ENCODE assay signal across 9 cellular contexts in genomic region chr16:12816791-12817214, GRCh38. TPM values are rescaled to one million over a fixed set of nuclear protein-coding genes. Genes with fewer than 3 reads are reported as not detected.
DNase-seq lines count a peak whose midpoint lies in the region; ATAC-seq and TF ChIP-seq lines count a peak whose summit lies in the region.
"Not testable (repeated sequence)": the region's sequence is repeated elsewhere in the genome, so short reads cannot be mapped to it uniquely, and the experiment has no call there.
"Had no signal": no experiment of that assay in that cellular context is flagged by ENCODE, and none has a peak within 500 bp of the region (broad histone marks: within the 10 kb centered on the region; RNA-seq: fewer than 3 reads in every experiment).

No MANE protein-coding gene starts in this region.

- H2BK20ac ChIP-seq in IMR-90 (ENCODE audit: low read depth, low read length), result not testable (repeated sequence)

- not testable (repeated sequence) for BruUV-seq in IMR-90 (replicated peaks; lab: Mats Ljungman, UMichigan); PC-9 (replicated peaks; lab: Mats Ljungman, UMichigan)

- H2AK9ac ChIP-seq in IMR-90 (replicated peaks; ENCODE audit: low read depth, low read length, poor library complexity), result not testable (repeated sequence)

- H3K14ac ChIP-seq in IMR-90 (replicated peaks; ENCODE audit: low read depth, low read length), result not testable (repeated sequence)

- not testable (repeated sequence) for H3K9ac ChIP-seq in IMR-90 (ENCODE audit: low read depth, low read length)

- WGBS in IMR-90 (ENCODE audit: extremely low coverage in 2 of 2, insufficient read length in 1 of 2), 2 experiments, result no CpG with 5 or more reads among the region's 4 CpGs
- 24 to 33% methylated on average over 4 of the region's 4 CpGs for WGBS in upper lobe of left lung, 2 donors

- TF ChIP-seq POLR2A in IMR-90 (IDR thresholded peaks at IDR 0.05; ENCODE audit: low read depth, low read length); upper lobe of left lung (IDR thresholded peaks at IDR 0.05): not testable (repeated sequence)

- not testable (repeated sequence) for H4K91ac ChIP-seq in IMR-90 (ENCODE audit: insufficient read depth, low read depth, low read length)

- not testable (repeated sequence) for H3K4me3 ChIP-seq in IMR-90 (ENCODE audit: insufficient read depth, low read depth, low read length); PC-9; choroid plexus epithelial cell (ENCODE audit: low read depth, low read length); lower lobe of right lung; upper lobe of left lung

- not testable (repeated sequence) for H4K20me1 ChIP-seq in IMR-90 (ENCODE audit: insufficient read depth, low read length); PC-9 (ENCODE audit: insufficient read depth)

- dilution Hi-C loops in IMR-90 (cut with HindIII; ENCODE audit: low sequenced_read_pairs, unreplicated experiment), result not testable (repeated sequence)

- not testable (repeated sequence) for H3K18ac ChIP-seq in IMR-90 (ENCODE audit: low read depth, low read length)

- H3K36me3 ChIP-seq in IMR-90 (ENCODE audit: control insufficient read depth, insufficient read depth, low read length); PC-9 (ENCODE audit: low read depth); lower lobe of right lung; upper lobe of left lung: not testable (repeated sequence)

- H3K27me3 ChIP-seq in IMR-90 (ENCODE audit: control insufficient read depth, insufficient read depth, low read length); PC-9 (ENCODE audit: insufficient read depth, low read depth); lower lobe of right lung (ENCODE audit: low read depth); upper lobe of left lung: not testable (repeated sequence)

- H2BK120ac ChIP-seq in IMR-90 (ENCODE audit: low read depth, low read length), result not testable (repeated sequence)

- ATAC-seq in IMR-90 (ENCODE audit: low read depth), result not testable (repeated sequence)
- peak; percentile 62 for ATAC-seq in Right ventricle myocardium inferior
- ATAC-seq in lower lobe of right lung, result peak; percentile 50 to 58
- ATAC-seq in upper lobe of left lung (ENCODE audit: low FRiP score in 2 of 2), result peak in 1 of 2 donors; percentile 32

- TF ChIP-seq CTCF in IMR-90 (conservative IDR thresholded peaks at IDR 0.05; ENCODE audit: low read depth, low read length); PC-9 (conservative IDR thresholded peaks at IDR 0.05); choroid plexus epithelial cell (conservative IDR thresholded peaks at IDR 0.05; ENCODE audit: low read depth, low read length); lower lobe of right lung (IDR thresholded peaks at IDR 0.05); upper lobe of left lung (IDR thresholded peaks at IDR 0.05): not testable (repeated sequence)

- H3K4me1 ChIP-seq in IMR-90 (ENCODE audit: control insufficient read depth, insufficient read depth, low read length); upper lobe of left lung: not testable (repeated sequence)
- H3K4me1 ChIP-seq in PC-9 (replicated peaks; ENCODE audit: insufficient read depth) (peaks cover 21% of the 10 kb centered on the region), lower lobe of right lung (peaks cover 10% of the 10 kb centered on the region)

- not testable (repeated sequence) for H2AK5ac ChIP-seq in IMR-90 (ENCODE audit: low read depth, low read length)

- not testable (repeated sequence) for H2BK5ac ChIP-seq in IMR-90 (ENCODE audit: low read depth, low read length, poor library complexity, severe bottlenecking)

- H3K56ac ChIP-seq in IMR-90 (ENCODE audit: extremely low read depth, insufficient read depth, low read length), result not testable (repeated sequence)

- H2BK15ac ChIP-seq in IMR-90 (ENCODE audit: low read depth, low read length), result not testable (repeated sequence)

- H3K27ac ChIP-seq in IMR-90 (ENCODE audit: insufficient read depth, low read length); lower lobe of right lung: not testable (repeated sequence)
- H3K27ac ChIP-seq in PC-9 (peak overlapping the region; percentile 84), upper lobe of left lung (peak overlapping the region in 3 of 4 donors; percentile 18 to 46 (median 40))

- H2AFZ ChIP-seq in IMR-90 (replicated peaks; ENCODE audit: low read length, poor library complexity), result not testable (repeated sequence)
- peak overlapping the region; percentile 67 for H2AFZ ChIP-seq in PC-9

- H3K9me3 ChIP-seq in IMR-90 (ENCODE audit: control insufficient read depth, insufficient read depth, low read length); PC-9 (ENCODE audit: insufficient read depth, low read depth); lower lobe of right lung; upper lobe of left lung: not testable (repeated sequence)

- TF ChIP-seq EP300 in upper lobe of left lung (IDR thresholded peaks at IDR 0.05), result not testable (repeated sequence)

- in situ Hi-C loops in IMR-90 (cut with MboI; ENCODE audit: low sequenced_read_pairs), result loop anchor here (10.0 kb wide), 1 partner anchor 722 kb away; no protein-coding TSS in a partner anchor

- CTCF ChIA-PET in IMR-90 (lab: Yijun Ruan, JAX), result interaction anchor here (0.7 to 1.3 kb wide), 2 partner anchors 54 to 722 kb away, joined by 3 to 4 read pairs; no protein-coding TSS in a partner anchor
- CTCF ChIA-PET in PC-9 (lab: Charles Lee), result interaction anchor here (0.6 to 1.2 kb wide), 3 partner anchors 32 to 1083 kb away, joined by 3 to 4 read pairs (median 4); no protein-coding TSS in a partner anchor

- H3K4ac ChIP-seq in IMR-90 (ENCODE audit: low read depth, low read length), result not testable (repeated sequence)

- H3K23ac ChIP-seq in IMR-90 (ENCODE audit: low read depth, low read length), result not testable (repeated sequence)

- not testable (repeated sequence) for H3K4me2 ChIP-seq in IMR-90 (ENCODE audit: low read depth, low read length)
- H3K4me2 ChIP-seq in PC-9, result peak overlapping the region; percentile 43

- POLR2A ChIA-PET in IMR-90 (lab: Charles Lee; ENCODE audit: unreplicated experiment), result not testable (repeated sequence)
- POLR2A ChIA-PET in PC-9 (lab: Charles Lee; ENCODE audit: unreplicated experiment), result interaction anchor here (0.6 to 0.8 kb wide), 4 partner anchors 14 to 577 kb away, joined by 4 to 6 read pairs (median 5); no protein-coding TSS in a partner anchor

- not testable (repeated sequence) for H4K8ac ChIP-seq in IMR-90 (ENCODE audit: low read depth in 2 of 2, low read length in 2 of 2)

- H3K9me1 ChIP-seq in IMR-90 (ENCODE audit: insufficient read depth, low read length), result not testable (repeated sequence)

- H3K79me1 ChIP-seq in IMR-90 (ENCODE audit: low read depth in 1 of 2, low read length in 2 of 2), result not testable (repeated sequence)

- H4K5ac ChIP-seq in IMR-90 (ENCODE audit: low read depth, low read length), result not testable (repeated sequence)

- intact Hi-C loops in IMR-90 (cut with micrococcal nuclease) (loop anchor here (5.0 kb wide), 1 partner anchor 590 kb away; no protein-coding TSS in a partner anchor), Right ventricle myocardium inferior (cut with DNase I) (loop anchor here (5.0 kb wide), 2 partner anchors 245 to 725 kb away; no protein-coding TSS in a partner anchor)
- intact Hi-C loops in PC-9 (cut with micrococcal nuclease; ENCODE audit: unreplicated experiment); lower lobe of right lung (cut with DNase I): not testable (repeated sequence)

- not testable (repeated sequence) for H3K79me2 ChIP-seq in PC-9 (ENCODE audit: low read depth)

- peak; percentile 60 for DNase-seq in DMS79 treated with DMSO at 0.1 percent for 48 hours (lab: John Stamatoyannopoulos, UW)
- not testable (repeated sequence) for DNase-seq in IMR-90; Right ventricle myocardium inferior (ENCODE audit: missing footprints)
- DNase-seq in NCI-H2107 treated with DMSO at 0.1 percent for 48 hours (lab: John Stamatoyannopoulos, UW; ENCODE audit: unreplicated experiment), result peak; percentile 56
- peak; percentile 30 to 61 for DNase-seq in PC-9
- peak; percentile 25 for DNase-seq in choroid plexus epithelial cell (ENCODE audit: low read depth)
- peak; percentile 58 for DNase-seq in lower lobe of right lung
- peak in 1 of 2 donors; percentile 58 for DNase-seq in upper lobe of left lung

- TF ChIP-seq RAD21 in IMR-90 (IDR thresholded peaks at IDR 0.05; ENCODE audit: low read length), result not testable (repeated sequence)

- peaks cover 18% of the 10 kb centered on the region; the same call in 1 of the 2 replicates for H3F3A ChIP-seq in PC-9 (ENCODE audit: insufficient read depth, low read depth)

- H3K9me2 ChIP-seq in PC-9 (ENCODE audit: insufficient read depth), result not testable (repeated sequence)

TF ChIP-seq in IMR-90, 13 proteins besides CTCF, POLR2A, EP300 and RAD21:
- TF ChIP-seq CEBPB (IDR thresholded peaks at IDR 0.05; ENCODE audit: low read depth, low read length), result 0 out of 2 replicates have a peak, but pooled peaks have one; percentile 13
TF ChIP-seq in IMR-90: peak in this region for 1; not testable (repeated sequence) for 12.

RNA-seq across cellular contexts. Expression of gene CPPED1, which starts 13.1 kb away (rescaled TPM):
- total RNA-seq in IMR-90 (2012; rRNA removed) (6.4 and 6.5 TPM in 2 replicates), PC-9 (2021) (52.8 and 66.9 TPM in 2 replicates), Right ventricle myocardium inferior (14.3 TPM), lower lobe of right lung (33.0 TPM), upper lobe of left lung (10 to 100 TPM; 12.5 to 32.5 (median 23.1) TPM)
- 4.3 and 5.1 TPM in 2 replicates for polyA plus RNA-seq in IMR-90 (2012; rRNA removed)
- 3.1 and 4.1 TPM in 2 replicates for polyA plus RNA-seq in IMR-90 (2012; cell fraction: cytosol; rRNA removed)
- 1.9 and 2.9 TPM in 2 replicates for polyA plus RNA-seq in IMR-90 (2012; cell fraction: nucleus; rRNA removed; ENCODE audit: low replicate concordance)
- total RNA-seq: Calu3 had no signal
